In the genomic region with DNA sequence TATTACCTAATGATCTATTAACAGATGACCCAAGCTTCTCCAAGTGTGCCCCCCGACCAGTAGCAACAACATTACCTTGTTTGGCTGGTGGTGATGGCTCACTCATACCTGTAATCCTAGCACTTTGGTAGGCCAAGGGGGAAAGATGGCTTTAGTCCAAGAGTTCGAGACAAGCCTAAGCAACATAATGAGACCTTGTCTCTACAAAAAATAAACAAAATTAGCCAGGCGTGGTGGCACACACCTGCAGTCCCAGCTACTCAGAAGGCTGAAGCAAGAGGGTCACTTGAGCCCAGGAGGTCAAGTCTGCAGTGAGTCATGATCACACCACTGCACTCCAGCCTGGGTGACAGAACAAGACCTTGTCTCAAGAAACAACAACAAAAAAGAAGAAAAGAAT, we compare ENCODE assay signal across 24 cellular contexts.
DNase-seq lines count a peak whose midpoint lies in the region; ATAC-seq, FAIRE-seq and TF ChIP-seq lines count a peak whose summit lies in the region.
"Had no signal": no experiment of that assay in that cellular context is flagged by ENCODE, and none has a peak within 500 bp of the region (broad histone marks: within the 10 kb centered on the region; RNA-seq: fewer than 3 reads in every experiment).

No MANE protein-coding gene starts in this region.

- DNase-seq in NCI-H1417 (lab: John Stamatoyannopoulos, UW): peak in 2 of 3 experiments; percentile 9 to 75
- no peak for DNase-seq in NCI-H1417 treated with DMSO at 0.1 percent for 48 hours (lab: John Stamatoyannopoulos, UW)
- peak; percentile 93 for DNase-seq in NCI-H2029 (lab: John Stamatoyannopoulos, UW)
- DNase-seq in K562 (ENCODE audit: extremely low read depth in 1 of 4, low spot score in 3 of 4): no peak
- no peak for DNase-seq in NOMO-1 treated with dmso at 0.1 percent for 144 hours (lab: John Stamatoyannopoulos, UW; ENCODE audit: unreplicated experiment)
- DNase-seq in left colon: no peak
- no peak for DNase-seq in prostate gland (ENCODE audit: low spot score)
- DNase-seq: 8988T; activated CD4-positive, alpha-beta T cell treated with anti-CD3 and anti-CD28 coated beads, Interleukin-2, amount 50 U/mL, for 1 hour; activated CD8-positive, alpha-beta memory T cell treated with anti-CD3 and anti-CD28 coated beads, Interleukin-2, amount 50 U/mL, for 48 hours; cortex of kidney; heart right ventricle; immature natural killer cell; Kasumi-1; NCI-H1436; NCI-H446; ovary; right lobe of liver had no signal

- H3K36me3 ChIP-seq in K562 (ENCODE audit: control insufficient read depth, insufficient read depth, low read length): no peaks in the 10 kb centered on the region
- no peaks in the 10 kb centered on the region for H3K36me3 ChIP-seq in parathyroid adenoma (ENCODE audit: control insufficient read depth, insufficient read depth, low read length)
- no peaks in the 10 kb centered on the region for H3K36me3 ChIP-seq in prostate gland
- H3K36me3 ChIP-seq: HAP-1, ovary, right lobe of liver, SJSA1, suprapubic skin, vagina had no signal

- in situ Hi-C loops in K562 (cut with MboI): no loop called here

- H3K27me3 ChIP-seq in K562 (ENCODE audit: control insufficient read depth in 2 of 2, insufficient read depth in 2 of 2, low read length in 2 of 2): peaks cover 0 to 4% of the 10 kb centered on the region in 2 experiments; a peak in 1 of 5 replicates
- no peaks in the 10 kb centered on the region for H3K27me3 ChIP-seq in parathyroid adenoma (ENCODE audit: control insufficient read depth, insufficient read depth, low read length)
- H3K27me3 ChIP-seq in prostate gland (replicated peaks; ENCODE audit: insufficient read depth): no peaks in the 10 kb centered on the region
- H3K27me3 ChIP-seq: heart right ventricle, ovary, right lobe of liver, SJSA1, suprapubic skin, vagina had no signal

- H3K79me2 ChIP-seq in K562 (ENCODE audit: control insufficient read depth, insufficient read depth, low read length) (no peaks in the 10 kb centered on the region), parathyroid adenoma (no peaks in the 10 kb centered on the region)

- H3K4me1 ChIP-seq in K562 (replicated peaks in 1 of 2; ENCODE audit: control insufficient read depth in 2 of 2, insufficient read depth in 2 of 2, low read length in 2 of 2): peaks cover 0 to 7% of the 10 kb centered on the region in 2 experiments; a peak in 2 of 5 replicates
- H3K4me1 ChIP-seq in parathyroid adenoma: peaks cover 19% of the 10 kb centered on the region
- H3K4me1 ChIP-seq in prostate gland (replicated peaks): no peaks in the 10 kb centered on the region
- H3K4me1 ChIP-seq: HAP-1, heart right ventricle, right lobe of liver, suprapubic skin, vagina had no signal

- intact Hi-C loops in K562 (cut with micrococcal nuclease): no loop called here
- intact Hi-C loops in left colon (cut with DNase I, micrococcal nuclease): no loop called here
- intact Hi-C loops in prostate gland (cut with DNase I): no loop called here

- 4% methylated on average over 3 of the region's 3 CpGs for WGBS in K562 (ENCODE audit: insufficient coverage, low coverage, missing lambda C conversion rate)
- 54% methylated on average over 3 of the region's 3 CpGs for WGBS in prostate gland

- H3K4me2 ChIP-seq in K562 (ENCODE audit: insufficient read depth, low read length) (no peak overlapping the region), parathyroid adenoma (ENCODE audit: low read length) (peak overlapping the region; percentile 18)

- no peaks in the 10 kb centered on the region for H4K20me1 ChIP-seq in K562 (replicated peaks; ENCODE audit: control insufficient read depth, insufficient read depth, low read length)

- H2AFZ ChIP-seq in K562 (ENCODE audit: low read depth, low read length): no peak overlapping the region
- no peak overlapping the region for H2AFZ ChIP-seq in parathyroid adenoma

- TF ChIP-seq POLR2A in K562 (conservative IDR thresholded peaks at IDR 0.05): no peak
- TF ChIP-seq POLR2A in prostate gland (IDR thresholded peaks at IDR 0.05): no peak

- no peak overlapping the region for H3K9ac ChIP-seq in K562 (ENCODE audit: insufficient read depth in 1 of 2, low read depth in 2 of 2, low read length in 2 of 2)
- no peak overlapping the region for H3K9ac ChIP-seq in parathyroid adenoma

- no peak for FAIRE-seq in K562 (lab: Jason Lieb, UNC)
- FAIRE-seq: endometrium had no signal

- TF ChIP-seq EP300 in K562 (IDR thresholded peaks at IDR 0.05; ENCODE audit: low read length): no peak

- H3K27ac ChIP-seq in K562 (ENCODE audit: extremely low read depth, low read depth, low read length) (no peak overlapping the region), parathyroid adenoma (peak overlapping the region; percentile 65), prostate gland (no peak overlapping the region)
- H3K27ac ChIP-seq: heart right ventricle, ovary, right lobe of liver, SJSA1, suprapubic skin, vagina had no signal

- CTCF ChIA-PET in K562 (lab: Yijun Ruan, JAX; ENCODE audit: low intra/inter-chr PET ratio): no interaction called here

- no peaks in the 10 kb centered on the region for H3K9me3 ChIP-seq in K562 (replicated peaks; ENCODE audit: control insufficient read depth, insufficient read depth, low read depth, low read length)
- no peaks in the 10 kb centered on the region for H3K9me3 ChIP-seq in parathyroid adenoma (ENCODE audit: control insufficient read depth, low read length)
- H3K9me3 ChIP-seq in prostate gland: no peaks in the 10 kb centered on the region
- H3K9me3 ChIP-seq: HAP-1, ovary, right lobe of liver, SJSA1, suprapubic skin, vagina had no signal

- H3K9me1 ChIP-seq in K562 (ENCODE audit: control insufficient read depth, insufficient read depth, low read length): no peaks in the 10 kb centered on the region

- POLR2A ChIA-PET in K562 (lab: Yijun Ruan, JAX): interaction anchor here (0.8 kb wide), 1 partner anchor 73 kb away, joined by 3 read pairs; no protein-coding TSS in a partner anchor

- H3K4me3 ChIP-seq in K562: no peak overlapping the region
- no peak overlapping the region for H3K4me3 ChIP-seq in parathyroid adenoma (ENCODE audit: low read depth, low read length)
- H3K4me3 ChIP-seq in prostate gland: no peak overlapping the region
- H3K4me3 ChIP-seq: HAP-1, heart right ventricle, ovary, right lobe of liver, SJSA1, suprapubic skin, vagina had no signal

- TF ChIP-seq RAD21 in K562 (CRISPR knock-in tag; conservative IDR thresholded peaks at IDR 0.05 in 1 of 2, IDR thresholded peaks at IDR 0.05 in 1 of 2): no peak

- BruUV-seq in K562 (replicated peaks; lab: Mats Ljungman, UMichigan): no TSS peak

- TF ChIP-seq CTCF in K562 (IDR thresholded peaks at IDR 0.05 in 2 of 3, conservative IDR thresholded peaks at IDR 0.05 in 1 of 3; ENCODE audit: insufficient read depth in 2 of 3, low read depth in 1 of 3, low read length in 3 of 3) (no peak), parathyroid adenoma (IDR thresholded peaks at IDR 0.05) (no peak), prostate gland (IDR thresholded peaks at IDR 0.05) (no peak)

- ATAC-seq in K562 (no peak), left colon (no peak)
- ATAC-seq: heart right ventricle, right lobe of liver had no signal

TF ChIP-seq in K562, 482 proteins besides CTCF, POLR2A, EP300 and RAD21:
- peak; percentile 38 for TF ChIP-seq FOSL1 (tag; conservative IDR thresholded peaks at IDR 0.05)
- no peak for TF ChIP-seq MXD1 (CRISPR knock-in tag; IDR thresholded peaks at IDR 0.05; ENCODE audit: borderline replicate concordance, poor library complexity, severe bottlenecking)

Comparison
In these comparisons a context has a peak if more than half of its experiments do, and no peak if none do; other contexts are left out.
1. DNase-seq: peak in NCI-H1417 (2 of 3) and NCI-H2029 (single experiment); none in NCI-H1417 treated with DMSO at 0.1 percent for 48 hours (single experiment), K562 (0 of 4), NOMO-1 treated with dmso at 0.1 percent for 144 hours (single experiment), left colon (0 of 2) and prostate gland (single experiment).